ENCODE assay signal across 9 cellular contexts in genomic region chrX:72169008-72169728, GRCh38. TPM values are rescaled to one million over a fixed set of nuclear protein-coding genes. Genes with fewer than 3 reads are reported as not detected.
DNase-seq lines count a peak whose midpoint lies in the region; ATAC-seq and TF ChIP-seq lines count a peak whose summit lies in the region.
"Had no signal": no experiment of that assay in that cellular context is flagged by ENCODE, and none has a peak within 500 bp of the region (broad histone marks: within the 10 kb centered on the region; RNA-seq: fewer than 3 reads in every experiment).

No MANE protein-coding gene starts in this region.

- intact Hi-C loops in breast epithelium (cut with DNase I; ENCODE audit: low total_unique reads) (no loop called here), MCF 10A (cut with micrococcal nuclease) (no loop called here)

- H3K9me3 ChIP-seq in breast epithelium = no peaks in the 10 kb centered on the region

- no peaks in the 10 kb centered on the region for H3K36me3 ChIP-seq in breast epithelium

- H3K27ac Mint-ChIP-seq in MCF 10A (ENCODE audit: low read depth, unreplicated experiment) = no peak overlapping the region
- no peak overlapping the region for H3K27ac Mint-ChIP-seq in stimulated activated naive CD8-positive, alpha-beta T cell treated with anti-CD3 and anti-CD28 coated beads, Interleukin-15, Interleukin-2, amounts not matched to agents 100 ng/mL and 50 ng/mL, for 24 hours

- no peaks in the 10 kb centered on the region for H3K4me1 ChIP-seq in breast epithelium

- no peaks in the 10 kb centered on the region for H3K4me1 Mint-ChIP-seq in MCF 10A (ENCODE audit: insufficient read depth, unreplicated experiment)
- H3K4me1 Mint-ChIP-seq in stimulated activated naive CD8-positive, alpha-beta T cell treated with anti-CD3 and anti-CD28 coated beads, Interleukin-15, Interleukin-2, amounts not matched to agents 100 ng/mL and 50 ng/mL, for 24 hours (ENCODE audit: low read depth) = peaks cover 9% of the 10 kb centered on the region

- H3K36me3 Mint-ChIP-seq in MCF 10A (ENCODE audit: insufficient read depth, unreplicated experiment) = no peaks in the 10 kb centered on the region
- no peaks in the 10 kb centered on the region for H3K36me3 Mint-ChIP-seq in stimulated activated naive CD8-positive, alpha-beta T cell treated with anti-CD3 and anti-CD28 coated beads, Interleukin-15, Interleukin-2, amounts not matched to agents 100 ng/mL and 50 ng/mL, for 24 hours (ENCODE audit: low read depth)

- CTCF ChIA-PET in MCF 10A (lab: Yijun Ruan, JAX) = no interaction called here

- ATAC-seq in GM21825 (IDR thresholded peaks at IDR 0.05; ENCODE audit: unreplicated experiment) = no peak

- no peak for TF ChIP-seq POLR2A in breast epithelium (IDR thresholded peaks at IDR 0.05)

- no peak overlapping the region for H3K4me3 Mint-ChIP-seq in MCF 10A (ENCODE audit: unreplicated experiment)
- peak overlapping the region; percentile 72 for H3K4me3 Mint-ChIP-seq in stimulated activated naive CD8-positive, alpha-beta T cell treated with anti-CD3 and anti-CD28 coated beads, Interleukin-15, Interleukin-2, amounts not matched to agents 100 ng/mL and 50 ng/mL, for 24 hours

- H3K27me3 ChIP-seq in breast epithelium = peaks cover 0 to 18% of the 10 kb centered on the region in 2 donors

- POLR2A ChIA-PET in MCF 10A (lab: Yijun Ruan, JAX) = no interaction called here

- H3K27ac ChIP-seq in breast epithelium = no peak overlapping the region

- BruUV-seq in MCF 10A (replicated peaks; lab: Mats Ljungman, UMichigan) = no TSS peak

- peaks cover 45% of the 10 kb centered on the region for H3K27me3 Mint-ChIP-seq in MCF 10A (ENCODE audit: insufficient read depth, unreplicated experiment)
- no peaks in the 10 kb centered on the region for H3K27me3 Mint-ChIP-seq in stimulated activated naive CD8-positive, alpha-beta T cell treated with anti-CD3 and anti-CD28 coated beads, Interleukin-15, Interleukin-2, amounts not matched to agents 100 ng/mL and 50 ng/mL, for 24 hours

- TF ChIP-seq CTCF in breast epithelium (IDR thresholded peaks at IDR 0.05) (no peak), MCF 10A (IDR thresholded peaks at IDR 0.05; ENCODE audit: unreplicated experiment) (no peak)

- no peak for DNase-seq in breast epithelium (ENCODE audit: low spot score in 2 of 2)
- DNase-seq in MCF 10A (ENCODE audit: unreplicated experiment) = no peak
- peak; percentile 16 for DNase-seq in activated CD8-positive, alpha-beta memory T cell treated with anti-CD3 and anti-CD28 coated beads, Interleukin-2, amount 50 U/mL, for 4 hours
- peak; percentile 61 for DNase-seq in fibroblast of gingiva (ENCODE audit: low read depth)
- no peak for DNase-seq in middle frontal gyrus (ENCODE audit: extremely low spot score, low spot score)
- no peak for DNase-seq in ureter (ENCODE audit: low spot score)
- DNase-seq: NCI-H187 had no signal

- H3K9me3 Mint-ChIP-seq in MCF 10A (ENCODE audit: unreplicated experiment) = no peaks in the 10 kb centered on the region
- H3K9me3 Mint-ChIP-seq in stimulated activated naive CD8-positive, alpha-beta T cell treated with anti-CD3 and anti-CD28 coated beads, Interleukin-15, Interleukin-2, amounts not matched to agents 100 ng/mL and 50 ng/mL, for 24 hours = no peaks in the 10 kb centered on the region

- H3K4me3 ChIP-seq in breast epithelium = peak overlapping the region in 2 of 3 donors; percentile 14 to 23

RNA-seq across cellular contexts. Expression of gene PIN4, which starts 12.4 kb away (rescaled TPM):
- total RNA-seq in breast epithelium = 10 to 100 TPM; 11.3 to 20.0 (median 12.5) TPM
- total RNA-seq in MCF 10A (2022) = 7.0 and 7.6 TPM in 2 replicates
- total RNA-seq in ureter = 13.4 TPM

RNA-seq across cellular contexts. Expression of gene RTL5, which starts 37.5 kb away (rescaled TPM):
- 1 to 10 TPM; 3.3 to 5.0 (median 5.0) TPM for total RNA-seq in breast epithelium
- not detected in 2 replicates for total RNA-seq in MCF 10A (2022)
- 9.8 TPM for total RNA-seq in ureter

Comparison
In these comparisons a context has a peak if more than half of its experiments do, and no peak if none do; other contexts are left out.
1. DNase-seq: peak in activated CD8-positive, alpha-beta memory T cell treated with anti-CD3 and anti-CD28 coated beads, Interleukin-2, amount 50 U/mL, for 4 hours (single experiment) and fibroblast of gingiva (single experiment); none in breast epithelium (0 of 2), MCF 10A (single experiment), middle frontal gyrus (single experiment) and ureter (single experiment).